In the genomic region with DNA sequence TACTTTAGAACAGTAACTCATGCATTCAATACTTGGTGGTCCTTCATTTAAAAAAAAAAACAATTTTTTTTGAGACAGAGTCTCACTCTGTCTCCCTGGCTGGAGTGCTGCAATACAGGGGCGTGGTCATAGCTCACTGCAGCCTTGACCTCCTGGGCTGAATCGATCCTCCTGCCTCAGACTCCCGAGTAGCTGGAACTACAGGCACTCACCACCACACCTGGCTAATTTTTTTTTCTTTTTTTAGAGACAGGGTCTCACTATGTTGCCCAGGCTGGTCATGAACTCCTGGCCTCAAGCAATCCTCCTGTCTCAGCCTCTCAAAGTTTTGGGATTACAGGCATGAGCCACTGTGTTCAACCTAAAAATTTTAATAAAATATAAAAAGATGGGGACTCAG, we compare ENCODE assay signal across 2 cellular contexts.
TF ChIP-seq lines count a peak whose summit lies in the region.

No MANE protein-coding gene starts in this region.

TF ChIP-seq in K562, 482 proteins besides CTCF, POLR2A, EP300 and RAD21:
- peak; percentile 5 for TF ChIP-seq RBM25 (IDR thresholded peaks at IDR 0.05; ENCODE audit: low read depth, low read length, severe bottlenecking)

TF ChIP-seq in HepG2, 621 proteins besides CTCF, POLR2A, EP300 and RAD21:
- TF ChIP-seq ZMYM3 (CRISPR knock-in tag; IDR thresholded peaks at IDR 0.05) (peak; percentile 63; the same call in 1 of the 2 replicates), ONECUT2 (CRISPR knock-in tag; IDR thresholded peaks at IDR 0.05) (peak; percentile 82), SP5 (CRISPR knock-in tag; IDR thresholded peaks at IDR 0.05; ENCODE audit: borderline replicate concordance, low read depth) (peak; percentile 22; the same call in 1 of the 2 replicates), HNF4A (CRISPR knock-in tag; IDR thresholded peaks at IDR 0.05) (0 out of 2 replicates have a peak, but pooled peaks have one; percentile 38), ZNF121 (CRISPR knock-in tag; IDR thresholded peaks at IDR 0.05) (peak; percentile 86), NR2F6 (IDR thresholded peaks at IDR 0.05) (peak; percentile 36; the same call in 1 of the 2 replicates), NR2F6 (CRISPR knock-in tag; IDR thresholded peaks at IDR 0.05) (peak; percentile 63), ZNF460 (CRISPR knock-in tag; IDR thresholded peaks at IDR 0.05; ENCODE audit: borderline replicate concordance) (peak; percentile 91), ZMYM4 (CRISPR knock-in tag; IDR thresholded peaks at IDR 0.05) (0 out of 2 replicates have a peak, but pooled peaks have one; percentile 14)
- TF ChIP-seq, protein P1, sequence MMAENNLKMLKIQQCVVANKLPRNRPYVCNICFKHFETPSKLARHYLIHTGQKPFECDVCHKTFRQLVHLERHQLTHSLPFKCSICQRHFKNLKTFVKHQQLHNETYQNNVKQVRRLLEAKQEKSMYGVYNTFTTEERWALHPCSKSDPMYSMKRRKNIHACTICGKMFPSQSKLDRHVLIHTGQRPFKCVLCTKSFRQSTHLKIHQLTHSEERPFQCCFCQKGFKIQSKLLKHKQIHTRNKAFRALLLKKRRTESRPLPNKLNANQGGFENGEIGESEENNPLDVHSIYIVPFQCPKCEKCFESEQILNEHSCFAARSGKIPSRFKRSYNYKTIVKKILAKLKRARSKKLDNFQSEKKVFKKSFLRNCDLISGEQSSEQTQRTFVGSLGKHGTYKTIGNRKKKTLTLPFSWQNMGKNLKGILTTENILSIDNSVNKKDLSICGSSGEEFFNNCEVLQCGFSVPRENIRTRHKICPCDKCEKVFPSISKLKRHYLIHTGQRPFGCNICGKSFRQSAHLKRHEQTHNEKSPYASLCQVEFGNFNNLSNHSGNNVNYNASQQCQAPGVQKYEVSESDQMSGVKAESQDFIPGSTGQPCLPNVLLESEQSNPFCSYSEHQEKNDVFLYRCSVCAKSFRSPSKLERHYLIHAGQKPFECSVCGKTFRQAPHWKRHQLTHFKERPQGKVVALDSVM (CRISPR knock-in tag; IDR thresholded peaks at IDR 0.05): peak; percentile 95
- TF ChIP-seq, protein P2, sequence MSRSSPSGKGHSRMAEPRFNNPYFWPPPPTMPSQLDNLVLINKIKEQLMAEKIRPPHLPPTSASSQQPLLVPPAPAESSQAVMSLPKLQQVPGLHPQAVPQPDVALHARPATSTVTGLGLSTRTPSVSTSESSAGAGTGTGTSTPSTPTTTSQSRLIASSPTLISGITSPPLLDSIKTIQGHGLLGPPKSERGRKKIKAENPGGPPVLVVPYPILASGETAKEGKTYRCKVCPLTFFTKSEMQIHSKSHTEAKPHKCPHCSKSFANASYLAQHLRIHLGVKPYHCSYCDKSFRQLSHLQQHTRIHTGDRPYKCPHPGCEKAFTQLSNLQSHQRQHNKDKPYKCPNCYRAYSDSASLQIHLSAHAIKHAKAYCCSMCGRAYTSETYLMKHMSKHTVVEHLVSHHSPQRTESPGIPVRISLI (CRISPR knock-in tag; IDR thresholded peaks at IDR 0.05; ENCODE audit: borderline replicate concordance): peak; percentile 62; the same call in 1 of the 2 replicates
